In genomic region chr1:32072622-32073386, GRCh38 we compare ENCODE assay signal across 8 cellular contexts. TPM values are rescaled to one million over a fixed set of nuclear protein-coding genes. Genes with fewer than 3 reads are reported as not detected.
DNase-seq lines count a peak whose midpoint lies in the region; ATAC-seq and TF ChIP-seq lines count a peak whose summit lies in the region.

Gene TMEM39B (plus strand): TSS chr1:32072939. CDS start chr1:32073048, 109 bp downstream.

- H3K27ac ChIP-seq in angular gyrus (ENCODE audit: low read depth, low read length) (peak within 1 kb of the TSS; percentile 99), right atrium auricular region (peak within 1 kb of the TSS; percentile 91 to 95), uterus (peak within 1 kb of the TSS; percentile 97)

- H3K4me3 ChIP-seq in right atrium auricular region: peak within 1 kb of the TSS; percentile 74 to 77
- peak within 1 kb of the TSS; percentile 86 to 98 for H3K4me3 ChIP-seq in uterus

- intact Hi-C loops in T-helper 2 cell treated with Interferon-gamma antibody and Interleukin-4, amounts not matched to agents 100 ng/mL and 5 ng/mL, for 36 hours (cut with micrococcal nuclease): loop anchor here (1.0 to 2.0 kb wide), 8 partner anchors 35 to 744 kb away; partner anchors contain the start of genes BSDC1, CCDC28B, KHDRBS1 and KPNA6
- intact Hi-C loops in uterus (cut with DNase I; ENCODE audit: low total_unique reads): no loop called here

- DNase-seq in NCI-H1930 (lab: John Stamatoyannopoulos, UW): peak; percentile 91 to 94
- peak; percentile 96 for DNase-seq in right atrium auricular region (ENCODE audit: low spot score)
- peak; percentile 88 for DNase-seq in pulmonary artery endothelial cell (ENCODE audit: low read depth, low spot score)
- DNase-seq in uterus: peak; percentile 93 to 95

- ATAC-seq in GM18505 (IDR thresholded peaks at IDR 0.05; ENCODE audit: unreplicated experiment) (peak; percentile 79), HG02970 (IDR thresholded peaks at IDR 0.05; ENCODE audit: low FRiP score, unreplicated experiment) (peak; percentile 86)

- TF ChIP-seq POLR2A in GM18505 (IDR thresholded peaks at IDR 0.05; ENCODE audit: borderline replicate concordance, extremely low read depth, insufficient read depth, insufficient read length): peak; percentile 93
- peak; percentile 52 to 63 for TF ChIP-seq POLR2A in uterus (IDR thresholded peaks at IDR 0.05)

- H3K4me1 ChIP-seq in right atrium auricular region: peaks cover 0 to 22% of the 10 kb centered on the region in 2 donors
- no peaks in the 10 kb centered on the region for H3K4me1 ChIP-seq in uterus

- H3K9me3 ChIP-seq in right atrium auricular region (no peaks in the 10 kb centered on the region), uterus (no peaks in the 10 kb centered on the region)

- H3K36me3 ChIP-seq in right atrium auricular region: peaks cover 23% of the 10 kb centered on the region
- no peaks in the 10 kb centered on the region for H3K36me3 ChIP-seq in uterus

- TF ChIP-seq CTCF in right atrium auricular region (IDR thresholded peaks at IDR 0.05) (peak in 1 of 2 donors; percentile 19), uterus (IDR thresholded peaks at IDR 0.05) (peak in 3 of 4 experiments; percentile 9 to 28 (median 27))

- H3K27me3 ChIP-seq in right atrium auricular region (no peaks in the 10 kb centered on the region), uterus (no peaks in the 10 kb centered on the region)

RNA-seq across cellular contexts. Expression of gene TMEM39B, which starts in this region (rescaled TPM):
- 32.7 and 34.8 TPM in 2 replicates for total RNA-seq in T-helper 2 cell treated with Interferon-gamma antibody and Interleukin-4, amounts not matched to agents 100 ng/mL and 5 ng/mL, for 36 hours
- total RNA-seq in right atrium auricular region (1 to 10 TPM; 3.2 to 5.0 TPM), pulmonary artery endothelial cell (12.1 and 14.4 TPM in 2 replicates), uterus (10 to 100 TPM in 1 of 4 donors, 1 to 10 TPM in 2, under 1 TPM in 1; 0.88 to 22.4 (median 3.6) TPM)

Comparison
In these comparisons a context has a peak if more than half of its experiments do, and no peak if none do; other contexts are left out.
1. Peak in every context shown above with its lines: DNase-seq, ATAC-seq, H3K4me3 ChIP-seq and H3K27ac ChIP-seq.